Comparison of ENCODE assay signal across 1 cellular context in genomic region chr17:78362671-78363070, GRCh38.
TF ChIP-seq lines count a peak whose summit lies in the region.

No MANE protein-coding gene starts in this region.

TF ChIP-seq in GM23338, 12 proteins besides CTCF, POLR2A, EP300 and RAD21 (continued from another document):
- TF ChIP-seq ZNF462 (CRISPR knock-in tag; IDR thresholded peaks at IDR 0.05), result no peak
- no peak for TF ChIP-seq ZNF331 (CRISPR knock-in tag; IDR thresholded peaks at IDR 0.05; ENCODE audit: low read depth)
- no peak for TF ChIP-seq REST (IDR thresholded peaks at IDR 0.05; ENCODE audit: unreplicated experiment)
- TF ChIP-seq STAT1 (IDR thresholded peaks at IDR 0.05; ENCODE audit: unreplicated experiment), result no peak
- no peak for TF ChIP-seq JUNB (IDR thresholded peaks at IDR 0.05; ENCODE audit: unreplicated experiment)
- TF ChIP-seq NANOG (IDR thresholded peaks at IDR 0.05; ENCODE audit: borderline replicate concordance), result no peak
- no peak for TF ChIP-seq ETS1 (IDR thresholded peaks at IDR 0.05)
- no peak for TF ChIP-seq CREB1 (CRISPR knock-in tag; IDR thresholded peaks at IDR 0.05; ENCODE audit: low read depth)
- no peak for TF ChIP-seq ZNF114 (CRISPR knock-in tag; IDR thresholded peaks at IDR 0.05)
